ENCODE assay signal across 9 cellular contexts in genomic region chr5:116454417-116454927, GRCh38.
A peak's percentile ranks its signal among the peaks of the same experiment; 100 is the strongest.
DNase-seq lines count a peak whose midpoint lies in the region; ATAC-seq and TF ChIP-seq lines count a peak whose summit lies in the region.
"Had no signal": no experiment of that assay in that cellular context is flagged by ENCODE, and none has a peak within 500 bp of the region (broad histone marks: within the 10 kb centered on the region; RNA-seq: fewer than 3 reads in every experiment).

No MANE protein-coding gene starts in this region.

- DNase-seq in HFFc6 = peak; percentile 91
- peak; percentile 84 for DNase-seq in MM.1S
- DNase-seq in choroid plexus epithelial cell (ENCODE audit: low read depth) = peak; percentile 85
- DNase-seq in osteocyte (ENCODE audit: extremely low spot score, unreplicated experiment) = no peak
- DNase-seq in KG1 (lab: John Stamatoyannopoulos, UW) = no peak
- DNase-seq in activated CD4-positive, CD25-positive, alpha-beta regulatory T cell (lab: John Stamatoyannopoulos, UW) = no peak
- DNase-seq in NCI-H2029 treated with DMSO at 0.1 percent for 48 hours (lab: John Stamatoyannopoulos, UW) = no peak
- DNase-seq: psoas muscle had no signal

- H3K4me3 Mint-ChIP-seq in HFFc6 (peak overlapping the region; percentile 77), osteocyte (ENCODE audit: unreplicated experiment) (peak overlapping the region; percentile 63)

- TF ChIP-seq CTCF in HFFc6 (IDR thresholded peaks at IDR 0.05) (no peak), MM.1S (IDR thresholded peaks at IDR 0.05; ENCODE audit: low read length) (no peak), choroid plexus epithelial cell (conservative IDR thresholded peaks at IDR 0.05; ENCODE audit: low read depth, low read length) (no peak), osteocyte (IDR thresholded peaks at IDR 0.05) (no peak)

- no peaks in the 10 kb centered on the region for H3K4me1 ChIP-seq in MM.1S (ENCODE audit: low read length)
- H3K4me1 ChIP-seq: psoas muscle had no signal

- no peaks in the 10 kb centered on the region for H3K36me3 Mint-ChIP-seq in HFFc6 (ENCODE audit: low read depth)
- H3K36me3 Mint-ChIP-seq in osteocyte (ENCODE audit: unreplicated experiment) = no peaks in the 10 kb centered on the region

- H4K20me1 ChIP-seq in MM.1S (ENCODE audit: insufficient read depth, low read length) = no peaks in the 10 kb centered on the region; the same call in 1 of the 2 replicates

- H3K36me3 ChIP-seq in MM.1S (replicated peaks; ENCODE audit: insufficient read depth, low read length) = no peaks in the 10 kb centered on the region

- H3K4me1 Mint-ChIP-seq in HFFc6 (ENCODE audit: low read depth) = peaks cover 26% of the 10 kb centered on the region
- H3K4me1 Mint-ChIP-seq in osteocyte (ENCODE audit: unreplicated experiment) = peaks cover 20% of the 10 kb centered on the region

- no peaks in the 10 kb centered on the region for H3K9me2 ChIP-seq in MM.1S (replicated peaks; ENCODE audit: insufficient read depth, low read length)

- peak overlapping the region; percentile 26; the same call in 1 of the 2 replicates for H3K4me2 ChIP-seq in MM.1S (ENCODE audit: low read depth, low read length)

- H3K79me2 ChIP-seq in MM.1S (ENCODE audit: low read length) = no peaks in the 10 kb centered on the region

- H3K27me3 ChIP-seq in MM.1S (replicated peaks; ENCODE audit: insufficient read depth, low read length) = peaks cover 57% of the 10 kb centered on the region

- H3K4me3 ChIP-seq in MM.1S (ENCODE audit: low read length) (no peak overlapping the region), choroid plexus epithelial cell (ENCODE audit: low read depth, low read length) (peak overlapping the region; percentile 1)
- H3K4me3 ChIP-seq: psoas muscle had no signal

- H3K27ac Mint-ChIP-seq in HFFc6 (peak overlapping the region; percentile 56), osteocyte (ENCODE audit: unreplicated experiment) (peak overlapping the region; percentile 84)

- peak; percentile 99 for ATAC-seq in GM18517 (IDR thresholded peaks at IDR 0.05; ENCODE audit: unreplicated experiment)

- H3K9me3 ChIP-seq in MM.1S (replicated peaks; ENCODE audit: insufficient read depth, low read length) = no peaks in the 10 kb centered on the region
- H3K9me3 ChIP-seq: psoas muscle had no signal

- no peaks in the 10 kb centered on the region for H3K9me3 Mint-ChIP-seq in HFFc6
- no peaks in the 10 kb centered on the region for H3K9me3 Mint-ChIP-seq in osteocyte (ENCODE audit: unreplicated experiment)

- H3K9ac ChIP-seq in MM.1S (ENCODE audit: low read length) = no peak overlapping the region

- H3K27ac ChIP-seq in MM.1S (ENCODE audit: low read length) = no peak overlapping the region
- H3K27ac ChIP-seq: psoas muscle had no signal

- H2AFZ ChIP-seq in MM.1S (ENCODE audit: low read length) = no peak overlapping the region

- peaks cover 4% of the 10 kb centered on the region; the same call in 1 of the 2 replicates for H3K27me3 Mint-ChIP-seq in HFFc6 (ENCODE audit: insufficient read depth)
- no peaks in the 10 kb centered on the region for H3K27me3 Mint-ChIP-seq in osteocyte (ENCODE audit: unreplicated experiment)

- H3F3A ChIP-seq in MM.1S (ENCODE audit: insufficient read depth, low read length) = 0 out of 2 replicates have a peak, but pooled peaks cover 6% of the 10 kb centered on the region

Comparison
In these comparisons a context has a peak if more than half of its experiments do, and no peak if none do; other contexts are left out.
1. DNase-seq: peak in HFFc6 (single experiment), MM.1S (single experiment) and choroid plexus epithelial cell (single experiment); none in osteocyte (single experiment), KG1 (single experiment), activated CD4-positive, CD25-positive, alpha-beta regulatory T cell (0 of 4) and NCI-H2029 treated with DMSO at 0.1 percent for 48 hours (single experiment).